17 cellular contexts compared by ENCODE assay signal in genomic region chr10:11173062-11173461, GRCh38.
DNase-seq lines count a peak whose midpoint lies in the region; ATAC-seq and TF ChIP-seq lines count a peak whose summit lies in the region.
"Had no signal": no experiment of that assay in that cellular context is flagged by ENCODE, and none has a peak within 500 bp of the region (broad histone marks: within the 10 kb centered on the region; RNA-seq: fewer than 3 reads in every experiment).

No MANE protein-coding gene starts in this region.

- H3K4me1 Mint-ChIP-seq in activated naive CD4-positive, alpha-beta T cell treated with anti-CD3 and anti-CD28 coated beads for 36 hours (ENCODE audit: low read depth): peaks cover 57% of the 10 kb centered on the region
- H3K4me1 Mint-ChIP-seq in T-helper 17 cell (peaks cover 54% of the 10 kb centered on the region), memory B cell (peaks cover 42% of the 10 kb centered on the region)

- CTCF ChIA-PET in activated naive CD4-positive, alpha-beta T cell treated with anti-CD3 and anti-CD28 coated beads for 36 hours (lab: Charles Lee): interaction anchor here (1.1 to 2.3 kb wide), 2 partner anchors 10 to 61 kb away, joined by 3 to 7 read pairs; no protein-coding TSS in a partner anchor

- peak overlapping the region; percentile 75 for H3K4me3 Mint-ChIP-seq in activated naive CD4-positive, alpha-beta T cell treated with anti-CD3 and anti-CD28 coated beads for 36 hours
- H3K4me3 Mint-ChIP-seq in T-helper 17 cell (no peak overlapping the region), memory B cell (peak overlapping the region; percentile 65)

- H3K4me3 ChIP-seq in tibial nerve: no peak overlapping the region
- H3K4me3 ChIP-seq: body of pancreas, right lobe of liver had no signal

- TF ChIP-seq POLR2A in tibial nerve (IDR thresholded peaks at IDR 0.05): no peak

- 90 to 92% methylated on average over 5 of the region's 5 CpGs for WGBS in tibial nerve, 2 donors

- H3K27ac Mint-ChIP-seq in activated naive CD4-positive, alpha-beta T cell treated with anti-CD3 and anti-CD28 coated beads for 36 hours: no peak overlapping the region
- H3K27ac Mint-ChIP-seq in T-helper 17 cell (no peak overlapping the region), memory B cell (no peak overlapping the region)

- H3K27ac ChIP-seq in tibial nerve: peak overlapping the region in 3 of 4 donors; percentile 57 to 95 (median 95)
- H3K27ac ChIP-seq: body of pancreas, KMS-11 had no signal

- H3K9me3 Mint-ChIP-seq in activated naive CD4-positive, alpha-beta T cell treated with anti-CD3 and anti-CD28 coated beads for 36 hours: no peaks in the 10 kb centered on the region
- H3K9me3 Mint-ChIP-seq in memory B cell: no peaks in the 10 kb centered on the region

- no peaks in the 10 kb centered on the region for H3K27me3 Mint-ChIP-seq in activated naive CD4-positive, alpha-beta T cell treated with anti-CD3 and anti-CD28 coated beads for 36 hours (ENCODE audit: low read depth)
- H3K27me3 Mint-ChIP-seq in T-helper 17 cell (no peaks in the 10 kb centered on the region), memory B cell (no peaks in the 10 kb centered on the region)

- no peaks in the 10 kb centered on the region for H3K27me3 ChIP-seq in tibial nerve
- H3K27me3 ChIP-seq: body of pancreas, right lobe of liver had no signal

- intact Hi-C loops in activated naive CD4-positive, alpha-beta T cell treated with anti-CD3 and anti-CD28 coated beads for 36 hours (cut with micrococcal nuclease): loop anchor here (10.0 kb wide), 3 partner anchors 412 to 952 kb away; partner anchors contain the start of genes SEC61A2 and UPF2
- intact Hi-C loops in posterior cingulate gyrus (cut with DNase I): no loop called here

- peak; percentile 14 for ATAC-seq in T-helper 17 cell
- no peak for ATAC-seq in memory B cell (ENCODE audit: low read depth)
- ATAC-seq in HG02970 (IDR thresholded peaks at IDR 0.05; ENCODE audit: low FRiP score, unreplicated experiment): no peak
- ATAC-seq: body of pancreas, HCT116, right lobe of liver had no signal

- H3K36me3 Mint-ChIP-seq in activated naive CD4-positive, alpha-beta T cell treated with anti-CD3 and anti-CD28 coated beads for 36 hours (ENCODE audit: low read depth): peaks cover 32% of the 10 kb centered on the region
- H3K36me3 Mint-ChIP-seq in T-helper 17 cell (ENCODE audit: low read depth) (peaks cover 14% of the 10 kb centered on the region), memory B cell (peaks cover 9% of the 10 kb centered on the region)

- H3K4me1 ChIP-seq in tibial nerve: peaks cover 0 to 99% (median 48%) of the 10 kb centered on the region in 4 donors
- H3K4me1 ChIP-seq: body of pancreas, right lobe of liver had no signal

- no peak for TF ChIP-seq EP300 in tibial nerve (IDR thresholded peaks at IDR 0.05)

- H3K9me3 ChIP-seq in T-helper 17 cell (ENCODE audit: control insufficient read depth, low read length, poor library complexity, severe bottlenecking) (no peaks in the 10 kb centered on the region), tibial nerve (no peaks in the 10 kb centered on the region)
- H3K9me3 ChIP-seq: body of pancreas, right lobe of liver had no signal

- DNase-seq in activated naive CD4-positive, alpha-beta T cell treated with anti-CD3 and anti-CD28 coated beads for 36 hours: no peak
- no peak for DNase-seq in activated naive CD4-positive, alpha-beta T cell treated with Interleukin-2 at 50 U/mL for 16 hours
- DNase-seq in T-helper 17 cell (no peak), memory B cell (ENCODE audit: low spot score in 2 of 2) (no peak), tibial nerve (ENCODE audit: low spot score in 2 of 2) (no peak), dedifferentiated amniotic fluid mesenchymal stem cell (ENCODE audit: extremely low spot score) (no peak), posterior cingulate gyrus (no peak)
- DNase-seq: activated CD4-positive, alpha-beta T cell treated with anti-CD3 and anti-CD28 coated beads for 4 hours; activated effector memory CD4-positive, alpha-beta T cell treated with anti-CD3 and anti-CD28 coated beads, Interleukin-2, amount 50 U/mL, for 16 hours; body of pancreas; NCI-H1694; NCI-H774; right lobe of liver; stimulated activated naive CD4-positive, alpha-beta T cell had no signal

- no peak for TF ChIP-seq CTCF in tibial nerve (IDR thresholded peaks at IDR 0.05)

- peaks cover 0 to 51% (median 0%) of the 10 kb centered on the region in 3 donors for H3K36me3 ChIP-seq in tibial nerve
- H3K36me3 ChIP-seq: right lobe of liver had no signal
